In genomic region chr11:32890843-32891656, GRCh38 we compare ENCODE assay signal across 9 cellular contexts. TPM values are rescaled to one million over a fixed set of nuclear protein-coding genes. Genes with fewer than 3 reads are reported as not detected.
DNase-seq lines count a peak whose midpoint lies in the region; ATAC-seq and TF ChIP-seq lines count a peak whose summit lies in the region.
"Had no signal": no experiment of that assay in that cellular context is flagged by ENCODE, and none has a peak within 500 bp of the region (broad histone marks: within the 10 kb centered on the region; RNA-seq: fewer than 3 reads in every experiment).

No MANE protein-coding gene starts in this region.

- H3K4me1 ChIP-seq in BE2C (no peaks in the 10 kb centered on the region), Peyer's patch (peaks cover 0 to 8% (median 3%) of the 10 kb centered on the region in 4 donors)
- H3K4me1 ChIP-seq: prostate gland had no signal

- H3K4me1 Mint-ChIP-seq in activated CD4-positive, alpha-beta T cell treated with anti-CD3 and anti-CD28 coated beads, Interleukin-2, amount 10 ng/mL, durations not matched to agents 24 days and 14 days = peaks cover 19% of the 10 kb centered on the region
- H3K4me1 Mint-ChIP-seq in dendritic cell treated with granulocyte-macrophage colony-stimulating factor and Interleukin-4, amounts not matched to agents 40 ng/mL and 50 ng/mL, for 4 days (ENCODE audit: low read depth) = peaks cover 11% of the 10 kb centered on the region
- peaks cover 20% of the 10 kb centered on the region for H3K4me1 Mint-ChIP-seq in progenitor cell of endocrine pancreas (ENCODE audit: low read depth)

- intact Hi-C loops in activated CD4-positive, alpha-beta T cell treated with anti-CD3 and anti-CD28 coated beads, Interleukin-2, amount 10 ng/mL, durations not matched to agents 24 days and 14 days (cut with micrococcal nuclease) = loop anchor here (5.0 to 10.0 kb wide), 6 partner anchors 71 to 1344 kb away; partner anchors contain the start of genes CD59, EIF3M and HIPK3
- intact Hi-C loops in dendritic cell treated with granulocyte-macrophage colony-stimulating factor and Interleukin-4, amounts not matched to agents 40 ng/mL and 50 ng/mL, for 4 days (cut with micrococcal nuclease) = loop anchor here (5.0 kb wide), 3 partner anchors 59 to 171 kb away; no protein-coding TSS in a partner anchor

- H3K36me3 ChIP-seq in BE2C (no peaks in the 10 kb centered on the region), Peyer's patch (no peaks in the 10 kb centered on the region)
- H3K36me3 ChIP-seq: prostate gland had no signal

- H3K9me3 Mint-ChIP-seq in activated CD4-positive, alpha-beta T cell treated with anti-CD3 and anti-CD28 coated beads, Interleukin-2, amount 10 ng/mL, durations not matched to agents 24 days and 14 days = no peaks in the 10 kb centered on the region
- H3K9me3 Mint-ChIP-seq in dendritic cell treated with granulocyte-macrophage colony-stimulating factor and Interleukin-4, amounts not matched to agents 40 ng/mL and 50 ng/mL, for 4 days = no peaks in the 10 kb centered on the region
- no peaks in the 10 kb centered on the region for H3K9me3 Mint-ChIP-seq in progenitor cell of endocrine pancreas (ENCODE audit: low read depth)

- H3K9me3 ChIP-seq in BE2C (no peaks in the 10 kb centered on the region), Peyer's patch (no peaks in the 10 kb centered on the region)
- H3K9me3 ChIP-seq: prostate gland had no signal

- no peak overlapping the region for H3K27ac Mint-ChIP-seq in activated CD4-positive, alpha-beta T cell treated with anti-CD3 and anti-CD28 coated beads, Interleukin-2, amount 10 ng/mL, durations not matched to agents 24 days and 14 days
- peak overlapping the region; percentile 88 for H3K27ac Mint-ChIP-seq in dendritic cell treated with granulocyte-macrophage colony-stimulating factor and Interleukin-4, amounts not matched to agents 40 ng/mL and 50 ng/mL, for 4 days
- peak overlapping the region; percentile 97 for H3K27ac Mint-ChIP-seq in progenitor cell of endocrine pancreas

- no peak for ATAC-seq in GM19455 (IDR thresholded peaks at IDR 0.05; ENCODE audit: unreplicated experiment)

- H3K27me3 ChIP-seq in BE2C (no peaks in the 10 kb centered on the region), Peyer's patch (no peaks in the 10 kb centered on the region)

- H3K4me3 ChIP-seq in BE2C (ENCODE audit: low read depth, low read length) = no peak overlapping the region
- no peak overlapping the region for H3K4me3 ChIP-seq in Peyer's patch

- DNase-seq in activated CD4-positive, alpha-beta T cell treated with anti-CD3 and anti-CD28 coated beads, Interleukin-2, amount 10 ng/mL, durations not matched to agents 24 days and 14 days = no peak
- no peak for DNase-seq in activated CD4-positive, alpha-beta T cell treated with anti-CD3 and anti-CD28 coated beads for 1 hour
- DNase-seq in NCI-H2081 (lab: John Stamatoyannopoulos, UW) (peak; percentile 48 to 75), progenitor cell of endocrine pancreas (ENCODE audit: low spot score, unreplicated experiment) (no peak), BE2C (no peak), Peyer's patch (no peak)

- peaks cover 10% of the 10 kb centered on the region for H3K27me3 Mint-ChIP-seq in activated CD4-positive, alpha-beta T cell treated with anti-CD3 and anti-CD28 coated beads, Interleukin-2, amount 10 ng/mL, durations not matched to agents 24 days and 14 days
- H3K27me3 Mint-ChIP-seq in dendritic cell treated with granulocyte-macrophage colony-stimulating factor and Interleukin-4, amounts not matched to agents 40 ng/mL and 50 ng/mL, for 4 days = peaks cover 3% of the 10 kb centered on the region
- peaks cover 41% of the 10 kb centered on the region for H3K27me3 Mint-ChIP-seq in progenitor cell of endocrine pancreas

- H3K4me3 Mint-ChIP-seq in activated CD4-positive, alpha-beta T cell treated with anti-CD3 and anti-CD28 coated beads, Interleukin-2, amount 10 ng/mL, durations not matched to agents 24 days and 14 days = peak overlapping the region; percentile 88
- H3K4me3 Mint-ChIP-seq in dendritic cell treated with granulocyte-macrophage colony-stimulating factor and Interleukin-4, amounts not matched to agents 40 ng/mL and 50 ng/mL, for 4 days = no peak overlapping the region
- H3K4me3 Mint-ChIP-seq in progenitor cell of endocrine pancreas (ENCODE audit: low read depth) = peak overlapping the region; percentile 83

- TF ChIP-seq CTCF in progenitor cell of endocrine pancreas (IDR thresholded peaks at IDR 0.05; ENCODE audit: unreplicated experiment) (no peak), BE2C (IDR thresholded peaks at IDR 0.05; ENCODE audit: low read depth, low read length) (no peak), Peyer's patch (IDR thresholded peaks at IDR 0.05) (no peak)

- no peak for TF ChIP-seq POLR2A in Peyer's patch (IDR thresholded peaks at IDR 0.05)

- no peak overlapping the region for H3K27ac ChIP-seq in Peyer's patch

- H3K36me3 Mint-ChIP-seq in activated CD4-positive, alpha-beta T cell treated with anti-CD3 and anti-CD28 coated beads, Interleukin-2, amount 10 ng/mL, durations not matched to agents 24 days and 14 days (ENCODE audit: low read depth) = peaks cover 7% of the 10 kb centered on the region
- peaks cover 16% of the 10 kb centered on the region for H3K36me3 Mint-ChIP-seq in dendritic cell treated with granulocyte-macrophage colony-stimulating factor and Interleukin-4, amounts not matched to agents 40 ng/mL and 50 ng/mL, for 4 days (ENCODE audit: low read depth)
- H3K36me3 Mint-ChIP-seq in progenitor cell of endocrine pancreas (ENCODE audit: insufficient read depth) = no peaks in the 10 kb centered on the region

RNA-seq across cellular contexts. Expression of gene QSER1, which starts 1.6 kb away (rescaled TPM):
- total RNA-seq in activated CD4-positive, alpha-beta T cell treated with anti-CD3 and anti-CD28 coated beads, Interleukin-2, amount 10 ng/mL, durations not matched to agents 24 days and 14 days = 18.9 TPM in 2 replicates
- total RNA-seq in progenitor cell of endocrine pancreas (38.9 and 48.4 TPM in 2 replicates), Peyer's patch (100 to 1,000 TPM in 1 of 4 donors, 10 to 100 TPM in 3; 17.7 to 111 (median 21.9) TPM)
- polyA plus RNA-seq in BE2C (2012; ENCODE audit: insufficient read depth, insufficient read length, low read depth) = 6.2 TPM

Comparison
In these comparisons a context has a peak if more than half of its experiments do, and no peak if none do; other contexts are left out.
1. DNase-seq: peak in NCI-H2081 (2 of 2); none in activated CD4-positive, alpha-beta T cell treated with anti-CD3 and anti-CD28 coated beads, Interleukin-2, amount 10 ng/mL, durations not matched to agents 24 days and 14 days (single experiment), activated CD4-positive, alpha-beta T cell treated with anti-CD3 and anti-CD28 coated beads for 1 hour (single experiment), progenitor cell of endocrine pancreas (single experiment), BE2C (single experiment) and Peyer's patch (0 of 3).